ENCODE assay signal across 20 cellular contexts in the genomic region with DNA sequence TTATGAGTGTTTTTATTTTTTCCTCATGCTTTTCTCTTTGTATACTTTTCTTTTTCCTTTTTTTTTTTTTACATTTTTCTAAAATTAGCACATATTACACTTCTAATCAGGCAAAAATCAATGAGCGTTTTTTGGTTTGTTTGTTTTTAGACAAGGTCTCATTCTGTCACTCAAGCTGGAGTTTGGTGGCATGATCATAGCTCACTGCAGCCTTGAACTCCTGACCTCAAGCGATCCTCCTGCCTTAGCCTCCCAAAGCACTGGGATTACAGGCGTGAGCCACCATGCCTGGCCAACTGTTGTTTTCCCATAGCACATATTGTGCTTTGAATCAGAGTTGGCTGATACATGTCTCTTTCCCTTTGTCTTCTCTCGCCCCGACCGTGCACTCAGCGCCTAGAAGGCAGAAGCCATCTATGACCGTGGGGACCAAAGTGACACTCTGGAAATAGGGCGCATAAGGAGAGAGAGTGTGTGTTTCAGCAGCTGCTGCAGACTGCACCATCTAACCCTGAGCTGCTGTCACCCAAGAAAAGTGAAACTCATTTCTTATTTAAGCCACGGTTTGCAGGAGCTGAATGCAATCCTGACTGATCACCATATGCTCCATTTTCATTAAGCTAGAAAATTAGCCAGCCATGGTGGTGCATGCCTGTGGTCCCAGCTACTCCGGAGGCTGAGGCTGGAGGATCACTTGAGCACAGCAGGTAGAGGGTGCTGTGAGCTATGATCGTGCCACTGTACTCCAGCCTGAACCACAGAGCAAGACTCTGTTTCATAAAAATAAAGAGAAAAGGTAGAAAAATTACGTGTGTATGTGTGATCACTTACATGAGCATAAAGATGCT. TPM values are rescaled to one million over a fixed set of nuclear protein-coding genes. Genes with fewer than 3 reads are reported as not detected.
DNase-seq lines count a peak whose midpoint lies in the region; ATAC-seq and TF ChIP-seq lines count a peak whose summit lies in the region.
"Had no signal": no experiment of that assay in that cellular context is flagged by ENCODE, and none has a peak within 500 bp of the region (broad histone marks: within the 10 kb centered on the region; RNA-seq: fewer than 3 reads in every experiment).

No MANE protein-coding gene starts in this region.

- H3K9me3 Mint-ChIP-seq in activated naive CD4-positive, alpha-beta T cell treated with anti-CD3 and anti-CD28 coated beads, Interleukin-2, amount 10 ng/mL, durations not matched to agents 7 days and 5 days = no peaks in the 10 kb centered on the region
- no peaks in the 10 kb centered on the region for H3K9me3 Mint-ChIP-seq in activated naive CD8-positive, alpha-beta T cell treated with anti-CD3 and anti-CD28 coated beads for 36 hours
- H3K9me3 Mint-ChIP-seq in stimulated activated naive B cell treated with anti-CD40 and anti-IgM and Interleukin-4, amounts not matched to agents 10 μg/mL and 1 μg/mL and 100 μg/mL, for 72 hours = no peaks in the 10 kb centered on the region

- intact Hi-C loops in thyroid gland (cut with DNase I) = no loop called here

- no peak for ATAC-seq in stimulated activated naive B cell treated with anti-CD40 and anti-IgM and Interleukin-4, amounts not matched to agents 10 μg/mL and 1 μg/mL and 100 μg/mL, for 72 hours (replicated peaks)
- ATAC-seq in HG03354 (IDR thresholded peaks at IDR 0.05; ENCODE audit: poor library complexity, severe bottlenecking, unreplicated experiment) = no peak
- ATAC-seq: body of pancreas had no signal

- WGBS in tibial nerve, 2 donors = 87 to 92% methylated on average over 13 of the region's 13 CpGs
- 94% methylated on average over 13 of the region's 13 CpGs for WGBS in thyroid gland, 2 donors

- H3K4me1 ChIP-seq in tibial nerve = peaks cover 0 to 16% (median 4%) of the 10 kb centered on the region in 4 donors
- H3K4me1 ChIP-seq in thyroid gland = peaks cover 6 to 23% of the 10 kb centered on the region in 2 donors
- H3K4me1 ChIP-seq: body of pancreas, prostate gland had no signal

- H3K4me1 Mint-ChIP-seq in activated naive CD4-positive, alpha-beta T cell treated with anti-CD3 and anti-CD28 coated beads, Interleukin-2, amount 10 ng/mL, durations not matched to agents 7 days and 5 days = peaks cover 30% of the 10 kb centered on the region
- peaks cover 14% of the 10 kb centered on the region for H3K4me1 Mint-ChIP-seq in activated naive CD8-positive, alpha-beta T cell treated with anti-CD3 and anti-CD28 coated beads for 36 hours
- peaks cover 24 to 36% of the 10 kb centered on the region in 2 donors for H3K4me1 Mint-ChIP-seq in stimulated activated naive B cell treated with anti-CD40 and anti-IgM and Interleukin-4, amounts not matched to agents 10 μg/mL and 1 μg/mL and 100 μg/mL, for 72 hours

- no peak for TF ChIP-seq EP300 in tibial nerve (IDR thresholded peaks at IDR 0.05)

- no peak for TF ChIP-seq POLR2A in tibial nerve (IDR thresholded peaks at IDR 0.05)
- TF ChIP-seq POLR2A in thyroid gland (IDR thresholded peaks at IDR 0.05) = no peak

- H3K36me3 Mint-ChIP-seq in activated naive CD4-positive, alpha-beta T cell treated with anti-CD3 and anti-CD28 coated beads, Interleukin-2, amount 10 ng/mL, durations not matched to agents 7 days and 5 days = no peaks in the 10 kb centered on the region
- no peaks in the 10 kb centered on the region for H3K36me3 Mint-ChIP-seq in activated naive CD8-positive, alpha-beta T cell treated with anti-CD3 and anti-CD28 coated beads for 36 hours
- H3K36me3 Mint-ChIP-seq in stimulated activated naive B cell treated with anti-CD40 and anti-IgM and Interleukin-4, amounts not matched to agents 10 μg/mL and 1 μg/mL and 100 μg/mL, for 72 hours = no peaks in the 10 kb centered on the region

- H3K27me3 Mint-ChIP-seq in activated naive CD4-positive, alpha-beta T cell treated with anti-CD3 and anti-CD28 coated beads, Interleukin-2, amount 10 ng/mL, durations not matched to agents 7 days and 5 days = peaks cover 13% of the 10 kb centered on the region
- H3K27me3 Mint-ChIP-seq in activated naive CD8-positive, alpha-beta T cell treated with anti-CD3 and anti-CD28 coated beads for 36 hours = no peaks in the 10 kb centered on the region
- H3K27me3 Mint-ChIP-seq in stimulated activated naive B cell treated with anti-CD40 and anti-IgM and Interleukin-4, amounts not matched to agents 10 μg/mL and 1 μg/mL and 100 μg/mL, for 72 hours = no peaks in the 10 kb centered on the region

- TF ChIP-seq CTCF in tibial nerve (IDR thresholded peaks at IDR 0.05) = no peak
- TF ChIP-seq CTCF in thyroid gland (IDR thresholded peaks at IDR 0.05) = no peak

- H3K27me3 ChIP-seq in tibial nerve (no peaks in the 10 kb centered on the region), thyroid gland (no peaks in the 10 kb centered on the region)
- H3K27me3 ChIP-seq: body of pancreas, spleen had no signal

- no peak for DNase-seq in activated naive CD4-positive, alpha-beta T cell treated with anti-CD3 and anti-CD28 coated beads, Interleukin-2, amount 10 ng/mL, durations not matched to agents 7 days and 5 days
- no peak for DNase-seq in activated naive CD4-positive, alpha-beta T cell (lab: John Stamatoyannopoulos, UW)
- DNase-seq in NCI-H82 treated with DMSO at 0.1 percent for 48 hours (lab: John Stamatoyannopoulos, UW; ENCODE audit: unreplicated experiment) (peak; percentile 18), tibial nerve (ENCODE audit: low spot score in 2 of 2) (no peak), thyroid gland (no peak)
- no peak for DNase-seq in activated naive CD8-positive, alpha-beta T cell treated with anti-CD3 and anti-CD28 coated beads for 36 hours
- DNase-seq in stimulated activated naive B cell treated with anti-CD40 and anti-IgM and Interleukin-4, amounts not matched to agents 10 μg/mL and 1 μg/mL and 100 μg/mL, for 72 hours = no peak
- DNase-seq: activated effector memory CD4-positive, alpha-beta T cell treated with anti-CD3 and anti-CD28 coated beads, Interleukin-2, amount 50 U/mL, for 16 hours; body of pancreas; dermis blood vessel endothelial cell; erythroblast; GM23248; NCI-H1436 treated with DMSO at 0.1 percent for 48 hours; NCI-H226; SHP77 treated with DMSO at 0.1 percent for 48 hours; spleen; stimulated activated naive CD4-positive, alpha-beta T cell; T-helper 9 cell had no signal

- peak overlapping the region; percentile 42 for H3K27ac Mint-ChIP-seq in activated naive CD4-positive, alpha-beta T cell treated with anti-CD3 and anti-CD28 coated beads, Interleukin-2, amount 10 ng/mL, durations not matched to agents 7 days and 5 days
- H3K27ac Mint-ChIP-seq in activated naive CD8-positive, alpha-beta T cell treated with anti-CD3 and anti-CD28 coated beads for 36 hours = no peak overlapping the region
- H3K27ac Mint-ChIP-seq in stimulated activated naive B cell treated with anti-CD40 and anti-IgM and Interleukin-4, amounts not matched to agents 10 μg/mL and 1 μg/mL and 100 μg/mL, for 72 hours = peak overlapping the region; percentile 51

- H3K27ac ChIP-seq in tibial nerve (no peak overlapping the region), thyroid gland (no peak overlapping the region)
- H3K27ac ChIP-seq: body of pancreas, GM23248, prostate gland had no signal

- H3K36me3 ChIP-seq in tibial nerve (no peaks in the 10 kb centered on the region), thyroid gland (no peaks in the 10 kb centered on the region)
- H3K36me3 ChIP-seq: prostate gland, spleen had no signal

- CTCF ChIA-PET in activated naive CD4-positive, alpha-beta T cell treated with anti-CD3 and anti-CD28 coated beads, Interleukin-2, amount 10 ng/mL, durations not matched to agents 7 days and 5 days (lab: Charles Lee) = interaction anchor here (0.7 to 1.0 kb wide), 2 partner anchors 12 to 166 kb away, joined by 3 read pairs; no protein-coding TSS in a partner anchor

- H3K4me3 ChIP-seq in tibial nerve (no peak overlapping the region), thyroid gland (replicated peaks in 1 of 3) (no peak overlapping the region)
- H3K4me3 ChIP-seq: body of pancreas, GM23248, prostate gland had no signal

- no peak overlapping the region for H3K4me3 Mint-ChIP-seq in activated naive CD4-positive, alpha-beta T cell treated with anti-CD3 and anti-CD28 coated beads, Interleukin-2, amount 10 ng/mL, durations not matched to agents 7 days and 5 days
- peak overlapping the region; percentile 6 for H3K4me3 Mint-ChIP-seq in activated naive CD8-positive, alpha-beta T cell treated with anti-CD3 and anti-CD28 coated beads for 36 hours
- H3K4me3 Mint-ChIP-seq in stimulated activated naive B cell treated with anti-CD40 and anti-IgM and Interleukin-4, amounts not matched to agents 10 μg/mL and 1 μg/mL and 100 μg/mL, for 72 hours = peak overlapping the region; percentile 8 to 48

- no peaks in the 10 kb centered on the region for H3K9me3 ChIP-seq in tibial nerve
- H3K9me3 ChIP-seq in thyroid gland = no peaks in the 10 kb centered on the region
- H3K9me3 ChIP-seq: body of pancreas, prostate gland, spleen had no signal

RNA-seq across cellular contexts. Expression of a gene that starts 41.4 kb away (rescaled TPM):
- 100 to 1,000 TPM; 151 to 158 TPM for total RNA-seq in activated naive CD8-positive, alpha-beta T cell treated with anti-CD3 and anti-CD28 coated beads for 36 hours
- total RNA-seq in tibial nerve = 100 to 1,000 TPM; 139 to 194 (median 168) TPM
- total RNA-seq in thyroid gland = 100 to 1,000 TPM; 240 to 385 (median 353) TPM
